In genomic region chr4:144003219-144003618, GRCh38 we compare ENCODE assay signal across 6 cellular contexts. TPM values are rescaled to one million over a fixed set of nuclear protein-coding genes. Genes with fewer than 3 reads are reported as not detected.
"Had no signal": no experiment of that assay in that cellular context is flagged by ENCODE, and none has a peak within 500 bp of the region (broad histone marks: within the 10 kb centered on the region; RNA-seq: fewer than 3 reads in every experiment).

No MANE protein-coding gene starts in this region.

RNA-seq across cellular contexts. Expression of gene GYPB, which starts 16.0 kb away (rescaled TPM):
- total RNA-seq: GM23338, H1, H9, HepG2, HT-29 had no signal
- polyA plus RNA-seq: GM23338, H1, HepG2, IgD-negative memory B cell had no signal
